Comparison of ENCODE assay signal across 11 cellular contexts in genomic region chr1:26539722-26540121, GRCh38. TPM values are rescaled to one million over a fixed set of nuclear protein-coding genes. Genes with fewer than 3 reads are reported as not detected.
DNase-seq lines count a peak whose midpoint lies in the region; ATAC-seq and TF ChIP-seq lines count a peak whose summit lies in the region.
"Had no signal": no experiment of that assay in that cellular context is flagged by ENCODE, and none has a peak within 500 bp of the region (broad histone marks: within the 10 kb centered on the region; RNA-seq: fewer than 3 reads in every experiment).

No MANE protein-coding gene starts in this region.

- BruUV-seq in A673 (replicated peaks; lab: Mats Ljungman, UMichigan), result no TSS peak

- no peak overlapping the region for H3K4me3 ChIP-seq in muscle layer of duodenum (ENCODE audit: low read depth in 1 of 2, low read length in 2 of 2)
- H3K4me3 ChIP-seq in A673 (ENCODE audit: low read depth, low read length, poor library complexity, severe bottlenecking), result no peak overlapping the region

- H3K27ac ChIP-seq in muscle layer of duodenum (ENCODE audit: low read length) (peak overlapping the region; percentile 14), A673 (ENCODE audit: low read depth, low read length, poor library complexity, severe bottlenecking) (no peak overlapping the region)

- H3K4me3 Mint-ChIP-seq in CD14-positive monocyte, result peak overlapping the region in 1 of 2 donors; percentile 39
- H3K4me3 Mint-ChIP-seq in activated naive CD8-positive, alpha-beta T cell treated with anti-CD3 and anti-CD28 coated beads for 36 hours, result no peak overlapping the region

- intact Hi-C loops in CD14-positive monocyte (cut with micrococcal nuclease), result loop anchor here (5.0 kb wide), 2 partner anchors 43 to 58 kb away; no protein-coding TSS in a partner anchor
- intact Hi-C loops in A673 (cut with micrococcal nuclease; ENCODE audit: unreplicated experiment), result no loop called here

- TF ChIP-seq CTCF in CD14-positive monocyte (IDR thresholded peaks at IDR 0.05), result no peak
- no peak for TF ChIP-seq CTCF in A673 (conservative IDR thresholded peaks at IDR 0.05; ENCODE audit: low read depth, low read length)

- H3K27me3 ChIP-seq in muscle layer of duodenum (ENCODE audit: low read depth, low read length), result no peaks in the 10 kb centered on the region
- no peaks in the 10 kb centered on the region for H3K27me3 ChIP-seq in A673 (replicated peaks; ENCODE audit: insufficient read depth, low read depth, low read length, poor library complexity)

- no peaks in the 10 kb centered on the region for H3K9me3 Mint-ChIP-seq in CD14-positive monocyte
- no peaks in the 10 kb centered on the region for H3K9me3 Mint-ChIP-seq in activated naive CD8-positive, alpha-beta T cell treated with anti-CD3 and anti-CD28 coated beads for 36 hours

- peaks cover 0 to 4% of the 10 kb centered on the region in 2 donors for H3K4me1 ChIP-seq in muscle layer of duodenum (ENCODE audit: control insufficient read depth in 1 of 2, insufficient read depth in 2 of 2, low read length in 2 of 2)
- no peaks in the 10 kb centered on the region for H3K4me1 ChIP-seq in A673 (ENCODE audit: insufficient read depth, low read length, poor library complexity, severe bottlenecking)

- no peaks in the 10 kb centered on the region for H3K27me3 Mint-ChIP-seq in CD14-positive monocyte (ENCODE audit: low read depth in 3 of 3)
- no peaks in the 10 kb centered on the region for H3K27me3 Mint-ChIP-seq in activated naive CD8-positive, alpha-beta T cell treated with anti-CD3 and anti-CD28 coated beads for 36 hours

- POLR2A ChIA-PET in A673 (lab: Charles Lee; ENCODE audit: low non-redundant PET), result no interaction called here

- peaks cover 75% of the 10 kb centered on the region for H3K4me1 Mint-ChIP-seq in CD14-positive monocyte
- peaks cover 72% of the 10 kb centered on the region for H3K4me1 Mint-ChIP-seq in activated naive CD8-positive, alpha-beta T cell treated with anti-CD3 and anti-CD28 coated beads for 36 hours

- H3K9me3 ChIP-seq in muscle layer of duodenum (ENCODE audit: control insufficient read depth in 1 of 2, low read length in 2 of 2), result no peaks in the 10 kb centered on the region
- H3K9me3 ChIP-seq in A673 (ENCODE audit: low read depth, low read length, poor library complexity, severe bottlenecking), result no peaks in the 10 kb centered on the region

- no peaks in the 10 kb centered on the region for H3K36me3 ChIP-seq in muscle layer of duodenum (ENCODE audit: control insufficient read depth in 1 of 2, insufficient read depth in 2 of 2, low read length in 2 of 2)
- H3K36me3 ChIP-seq in A673 (ENCODE audit: insufficient read depth, low read length, poor library complexity, severe bottlenecking), result no peaks in the 10 kb centered on the region

- peak overlapping the region; percentile 85 to 100 (median 96) for H3K27ac Mint-ChIP-seq in CD14-positive monocyte
- peak overlapping the region; percentile 81 for H3K27ac Mint-ChIP-seq in activated naive CD8-positive, alpha-beta T cell treated with anti-CD3 and anti-CD28 coated beads for 36 hours

- no peak for ATAC-seq in GM21526 (IDR thresholded peaks at IDR 0.05; ENCODE audit: low FRiP score, unreplicated experiment)
- ATAC-seq: esophagus mucosa had no signal

- DNase-seq in CD14-positive monocyte (ENCODE audit: low spot score) (no peak), KBM-7 (peak; percentile 42), NCI-H187 treated with DMSO at 0.1 percent for 48 hours (lab: John Stamatoyannopoulos, UW) (no peak), DMS53 treated with DMSO at 0.1 percent for 48 hours (lab: John Stamatoyannopoulos, UW; ENCODE audit: unreplicated experiment) (no peak), A673 (ENCODE audit: low spot score) (no peak)
- DNase-seq in activated naive CD8-positive, alpha-beta T cell treated with anti-CD3 and anti-CD28 coated beads for 36 hours, result no peak
- DNase-seq: activated CD4-positive, alpha-beta T cell treated with anti-CD3 and anti-CD28 coated beads for 1 hour; NCI-H2081 treated with DMSO at 0.1 percent for 48 hours had no signal

- CTCF ChIA-PET in A673 (lab: Charles Lee), result no interaction called here

- in situ Hi-C loops in KBM-7 (cut with MboI; ENCODE audit: low pct_unique_long_range_greater_than_20kb, low sequenced_read_pairs), result no loop called here

- H3K36me3 Mint-ChIP-seq in CD14-positive monocyte, result peaks cover 0 to 4% of the 10 kb centered on the region in 2 donors
- peaks cover 12% of the 10 kb centered on the region for H3K36me3 Mint-ChIP-seq in activated naive CD8-positive, alpha-beta T cell treated with anti-CD3 and anti-CD28 coated beads for 36 hours

RNA-seq across cellular contexts. Expression of gene RPS6KA1, which starts 10.2 kb away (rescaled TPM):
- polyA plus RNA-seq in CD14-positive monocyte, result 100 to 1,000 TPM; 188 to 189 TPM
- total RNA-seq in activated naive CD8-positive, alpha-beta T cell treated with anti-CD3 and anti-CD28 coated beads for 36 hours, result 100 to 1,000 TPM; 131 to 133 TPM
- 6.3 and 8.8 TPM in 2 replicates for total RNA-seq in A673 (2021)

Comparison
In these comparisons a context has a peak if more than half of its experiments do, and no peak if none do; other contexts are left out.
1. RNA of gene RPS6KA1, which starts 10.2 kb away (total RNA-seq): 131 to 133 TPM in activated naive CD8-positive, alpha-beta T cell treated with anti-CD3 and anti-CD28 coated beads for 36 hours; 6.3 to 8.8 TPM in A673; every median in the first group is over 10 times any median in the second.